16 cellular contexts compared by ENCODE assay signal in genomic region chr10:35700490-35700887, GRCh38. TPM values are rescaled to one million over a fixed set of nuclear protein-coding genes. Genes with fewer than 3 reads are reported as not detected.
"Had no signal": no experiment of that assay in that cellular context is flagged by ENCODE, and none has a peak within 500 bp of the region (broad histone marks: within the 10 kb centered on the region; RNA-seq: fewer than 3 reads in every experiment).

No MANE protein-coding gene starts in this region.

- H3K9me3 ChIP-seq: adrenal gland, left ventricle myocardium inferior, sigmoid colon, spleen, upper lobe of right lung had no signal

- ATAC-seq: activated T-cell treated with anti-CD3 and anti-CD28 coated beads, Interleukin-2, amount 50 U/mL, for 4 hours; naive thymus-derived CD4-positive, alpha-beta T cell had no signal

- H3K27ac ChIP-seq: adrenal gland, cardiac muscle cell, left ventricle myocardium inferior, parathyroid adenoma, sigmoid colon, spleen, upper lobe of right lung had no signal

- H3K4me1 Mint-ChIP-seq: activated CD4-positive, alpha-beta memory T cell treated with anti-CD3 and anti-CD28 coated beads, Interleukin-2, amount 10 ng/mL, durations not matched to agents 7 days and 5 days; activated naive CD4-positive, alpha-beta T cell treated with anti-CD3 and anti-CD28 coated beads, Interleukin-2, amount 50 U/mL, for 24 hours; naive thymus-derived CD4-positive, alpha-beta T cell had no signal

- H3K9ac ChIP-seq: parathyroid adenoma had no signal

- H2AFZ ChIP-seq: parathyroid adenoma had no signal

- H3K27ac Mint-ChIP-seq: activated CD4-positive, alpha-beta memory T cell treated with anti-CD3 and anti-CD28 coated beads, Interleukin-2, amount 10 ng/mL, durations not matched to agents 7 days and 5 days; activated naive CD4-positive, alpha-beta T cell treated with anti-CD3 and anti-CD28 coated beads, Interleukin-2, amount 50 U/mL, for 24 hours; naive thymus-derived CD4-positive, alpha-beta T cell; stimulated activated naive CD8-positive, alpha-beta T cell treated with anti-CD3 and anti-CD28 coated beads, Interleukin-15, Interleukin-2, amounts not matched to agents 100 ng/mL and 50 ng/mL, for 24 hours had no signal

- H3K4me1 ChIP-seq: adrenal gland, parathyroid adenoma, spleen, upper lobe of right lung had no signal

- H3K27me3 ChIP-seq: adrenal gland, cardiac muscle cell, sigmoid colon, spleen, upper lobe of right lung had no signal

- DNase-seq: activated CD4-positive, alpha-beta memory T cell treated with anti-CD3 and anti-CD28 coated beads, Interleukin-2, amount 10 ng/mL, durations not matched to agents 7 days and 5 days; activated CD4-positive, alpha-beta T cell treated with anti-CD3 and anti-CD28 coated beads for 4 hours; activated effector memory CD4-positive, alpha-beta T cell treated with Interleukin-2 at 50 U/mL for 16 hours; activated T-cell treated with anti-CD3 and anti-CD28 coated beads, Interleukin-2, amount 50 U/mL, for 4 hours; adrenal gland; head of caudate nucleus; kidney; left ventricle myocardium inferior; naive thymus-derived CD4-positive, alpha-beta T cell; sigmoid colon; spleen; upper lobe of right lung had no signal

- H3K79me2 ChIP-seq: parathyroid adenoma had no signal

- H3K36me3 Mint-ChIP-seq: activated naive CD4-positive, alpha-beta T cell treated with anti-CD3 and anti-CD28 coated beads, Interleukin-2, amount 50 U/mL, for 24 hours; naive thymus-derived CD4-positive, alpha-beta T cell had no signal

- H3K36me3 ChIP-seq: adrenal gland, cardiac muscle cell, left ventricle myocardium inferior, sigmoid colon, spleen, upper lobe of right lung had no signal

- H3K9me3 Mint-ChIP-seq: activated CD4-positive, alpha-beta memory T cell treated with anti-CD3 and anti-CD28 coated beads, Interleukin-2, amount 10 ng/mL, durations not matched to agents 7 days and 5 days; activated naive CD4-positive, alpha-beta T cell treated with anti-CD3 and anti-CD28 coated beads, Interleukin-2, amount 50 U/mL, for 24 hours; activated T-cell treated with anti-CD3 and anti-CD28 coated beads, Interleukin-2, amount 50 U/mL, for 4 hours; stimulated activated naive CD8-positive, alpha-beta T cell treated with anti-CD3 and anti-CD28 coated beads, Interleukin-15, Interleukin-2, amounts not matched to agents 100 ng/mL and 50 ng/mL, for 24 hours had no signal

- H3K27me3 Mint-ChIP-seq: activated CD4-positive, alpha-beta memory T cell treated with anti-CD3 and anti-CD28 coated beads, Interleukin-2, amount 10 ng/mL, durations not matched to agents 7 days and 5 days; activated naive CD4-positive, alpha-beta T cell treated with anti-CD3 and anti-CD28 coated beads, Interleukin-2, amount 50 U/mL, for 24 hours had no signal

- H3K4me3 Mint-ChIP-seq: activated CD4-positive, alpha-beta memory T cell treated with anti-CD3 and anti-CD28 coated beads, Interleukin-2, amount 10 ng/mL, durations not matched to agents 7 days and 5 days; activated naive CD4-positive, alpha-beta T cell treated with anti-CD3 and anti-CD28 coated beads, Interleukin-2, amount 50 U/mL, for 24 hours; activated T-cell treated with anti-CD3 and anti-CD28 coated beads, Interleukin-2, amount 50 U/mL, for 4 hours; naive thymus-derived CD4-positive, alpha-beta T cell; stimulated activated naive CD8-positive, alpha-beta T cell treated with anti-CD3 and anti-CD28 coated beads, Interleukin-15, Interleukin-2, amounts not matched to agents 100 ng/mL and 50 ng/mL, for 24 hours had no signal

- H3K4me3 ChIP-seq: adrenal gland, cardiac muscle cell, left ventricle myocardium inferior, sigmoid colon, spleen, upper lobe of right lung had no signal

RNA-seq across cellular contexts. Expression of gene FZD8, which starts 58.4 kb away (rescaled TPM):
- polyA plus RNA-seq: naive thymus-derived CD4-positive, alpha-beta T cell had no signal
